13 cellular contexts compared by ENCODE assay signal in genomic region chr17:55833311-55833710, GRCh38.
"Had no signal": no experiment of that assay in that cellular context is flagged by ENCODE, and none has a peak within 500 bp of the region (broad histone marks: within the 10 kb centered on the region; RNA-seq: fewer than 3 reads in every experiment).

No MANE protein-coding gene starts in this region.

- DNase-seq: activated CD4-positive, alpha-beta T cell treated with anti-CD3 and anti-CD28 coated beads, Interleukin-2, amount 50 U/mL, for 48 hours; activated naive CD4-positive, alpha-beta T cell treated with Interleukin-2 at 50 U/mL for 16 hours; hippocampal formation; left lung; mammary epithelial cell; naive thymus-derived CD4-positive, alpha-beta T cell; ovary; stimulated activated CD4-positive, alpha-beta T cell treated with anti-CD3 and anti-CD28 coated beads, Interleukin-12 subunit alpha, Interleukin-12 subunit beta, amount 100 ng/mL, for 4 hours; stimulated activated CD4-positive, alpha-beta T cell treated with anti-CD3 and anti-CD28 coated beads, Interleukin-2, amount 100 ng/mL, for 24 hours; T-helper 9 cell; WERI-Rb-1 had no signal

- ATAC-seq: activated T-helper 17 cell treated with anti-CD3 and anti-CD28 coated beads, Interleukin-2, amount 50 U/mL, for 72 hours; left lung; naive thymus-derived CD4-positive, alpha-beta T cell had no signal

- H3K36me3 Mint-ChIP-seq: naive thymus-derived CD4-positive, alpha-beta T cell had no signal

- H3K4me1 ChIP-seq: left lung had no signal

- H3K9me3 Mint-ChIP-seq: activated T-helper 17 cell treated with anti-CD3 and anti-CD28 coated beads, Interleukin-2, amount 50 U/mL, for 72 hours had no signal

- H3K4me3 Mint-ChIP-seq: activated T-helper 17 cell treated with anti-CD3 and anti-CD28 coated beads, Interleukin-2, amount 50 U/mL, for 72 hours; naive thymus-derived CD4-positive, alpha-beta T cell had no signal

- H3K36me3 ChIP-seq: left lung, ovary, WERI-Rb-1 had no signal

- H3K27ac Mint-ChIP-seq: activated T-helper 17 cell treated with anti-CD3 and anti-CD28 coated beads, Interleukin-2, amount 50 U/mL, for 72 hours; naive thymus-derived CD4-positive, alpha-beta T cell had no signal

- H3K9me3 ChIP-seq: left lung, ovary had no signal

- H3K27me3 ChIP-seq: left lung, ovary had no signal

- H3K27ac ChIP-seq: epithelial cell of prostate, left lung, ovary, WERI-Rb-1 had no signal

- H3K4me1 Mint-ChIP-seq: activated T-helper 17 cell treated with anti-CD3 and anti-CD28 coated beads, Interleukin-2, amount 50 U/mL, for 72 hours; naive thymus-derived CD4-positive, alpha-beta T cell had no signal

- H3K4me3 ChIP-seq: left lung, ovary had no signal
